Comparison of ENCODE assay signal across 8 cellular contexts in genomic region chr9:127698985-127699670, GRCh38. TPM values are rescaled to one million over a fixed set of nuclear protein-coding genes. Genes with fewer than 3 reads are reported as not detected.
DNase-seq lines count a peak whose midpoint lies in the region; ATAC-seq, FAIRE-seq and TF ChIP-seq lines count a peak whose summit lies in the region.

No MANE protein-coding gene starts in this region.

- TF ChIP-seq RAD21 in A549 (conservative IDR thresholded peaks at IDR 0.05 in 1 of 2, IDR thresholded peaks at IDR 0.05 in 1 of 2), result no peak

- 0 out of 3 replicates have a peak, but pooled peaks cover 3% of the 10 kb centered on the region for H3K4me1 ChIP-seq in A549
- peaks cover 19% of the 10 kb centered on the region for H3K4me1 ChIP-seq in psoas muscle
- H3K4me1 ChIP-seq in upper lobe of left lung, result peaks cover 0 to 12% (median 6%) of the 10 kb centered on the region in 4 donors

- intact Hi-C loops in psoas muscle (cut with DNase I), result loop anchor here in 1 of 2 donors (2.0 kb wide), 1 partner anchor 14 kb away; no protein-coding TSS in a partner anchor

- WGBS in A549 (ENCODE audit: missing lambda C conversion rate), result 22% methylated on average over 28 of the region's 41 CpGs
- 5 to 11% (median 8%) methylated on average over 41 of the region's 41 CpGs for WGBS in psoas muscle, 3 donors
- 17 to 28% methylated on average over 17 to 32 of the region's 41 CpGs for WGBS in upper lobe of left lung, 2 donors

- peak overlapping the region; percentile 73 for H3K4me2 ChIP-seq in A549

- H3K9me3 ChIP-seq in A549 (no peaks in the 10 kb centered on the region), psoas muscle (no peaks in the 10 kb centered on the region), upper lobe of left lung (no peaks in the 10 kb centered on the region)

- H3K27ac ChIP-seq in A549 (peak overlapping the region; percentile 80 to 94), psoas muscle (peak overlapping the region; percentile 88), upper lobe of left lung (peak overlapping the region; percentile 76 to 89 (median 81))

- TF ChIP-seq EP300 in A549 (IDR thresholded peaks at IDR 0.05) (no peak), upper lobe of left lung (IDR thresholded peaks at IDR 0.05) (no peak)

- peak overlapping the region; percentile 72 for H3K4me3 Mint-ChIP-seq in T-helper 2 cell treated with Interferon-gamma antibody and Interleukin-4, amounts not matched to agents 5 μg/mL and 100 μg/mL, for 36 hours

- POLR2A ChIA-PET in A549 (lab: Yijun Ruan, JAX), result no interaction called here

- H3K36me3 Mint-ChIP-seq in T-helper 2 cell treated with Interferon-gamma antibody and Interleukin-4, amounts not matched to agents 5 μg/mL and 100 μg/mL, for 36 hours (ENCODE audit: low read depth), result peaks cover 2% of the 10 kb centered on the region

- ATAC-seq in A549, result peak; percentile 99
- ATAC-seq in GM19043 (IDR thresholded peaks at IDR 0.05; ENCODE audit: low read depth, unreplicated experiment), result peak; percentile 96
- peak; percentile 95 for ATAC-seq in HG03521 (IDR thresholded peaks at IDR 0.05; ENCODE audit: unreplicated experiment)
- ATAC-seq in psoas muscle, result peak; percentile 98 to 99 (median 98)
- ATAC-seq in upper lobe of left lung (ENCODE audit: low FRiP score in 2 of 2), result peak; percentile 97 to 99

- H3K27me3 ChIP-seq in psoas muscle (ENCODE audit: insufficient read depth in 3 of 3, low read length in 2 of 3), result no peaks in the 10 kb centered on the region
- H3K27me3 ChIP-seq in upper lobe of left lung, result no peaks in the 10 kb centered on the region

- no peaks in the 10 kb centered on the region for H3K9me3 Mint-ChIP-seq in T-helper 2 cell treated with Interferon-gamma antibody and Interleukin-4, amounts not matched to agents 5 μg/mL and 100 μg/mL, for 36 hours

- peak overlapping the region; percentile 67 for H3K27ac Mint-ChIP-seq in T-helper 2 cell treated with Interferon-gamma antibody and Interleukin-4, amounts not matched to agents 5 μg/mL and 100 μg/mL, for 36 hours

- CTCF ChIA-PET in A549 (lab: Yijun Ruan, JAX), result interaction anchor here (1.1 to 1.9 kb wide), 2 partner anchors 16 to 36 kb away, joined by 4 to 8 read pairs; partner anchors contain the start of gene TOR2A

- H3K27me3 Mint-ChIP-seq in T-helper 2 cell treated with Interferon-gamma antibody and Interleukin-4, amounts not matched to agents 5 μg/mL and 100 μg/mL, for 36 hours (ENCODE audit: low read depth), result no peaks in the 10 kb centered on the region

- peak; percentile 66 for TF ChIP-seq POLR2A in A549 (IDR thresholded peaks at IDR 0.05; ENCODE audit: low read length)
- TF ChIP-seq POLR2A in upper lobe of left lung (IDR thresholded peaks at IDR 0.05), result peak in 2 of 4 donors; percentile 33 to 78

- TF ChIP-seq CTCF in A549 (IDR thresholded peaks at IDR 0.05), result no peak
- peak; percentile 26 for TF ChIP-seq CTCF in psoas muscle (IDR thresholded peaks at IDR 0.05)
- TF ChIP-seq CTCF in upper lobe of left lung (IDR thresholded peaks at IDR 0.05), result peak; percentile 15 to 81 (median 50)

- H3K36me3 ChIP-seq in psoas muscle (ENCODE audit: insufficient read depth in 1 of 2, low read depth in 1 of 2), result no peaks in the 10 kb centered on the region
- no peaks in the 10 kb centered on the region for H3K36me3 ChIP-seq in upper lobe of left lung

- FAIRE-seq in A549 (lab: Jason Lieb, UNC), result no peak

- DNase-seq in A549 (ENCODE audit: low read depth in 1 of 2, low spot score in 1 of 2) (peak; percentile 98), astrocyte of the hippocampus (ENCODE audit: low read depth, low spot score) (peak; percentile 97), hepatic stellate cell (ENCODE audit: low spot score) (peak; percentile 99), psoas muscle (peak; percentile 98 to 99), upper lobe of left lung (peak; percentile 96 to 99)
- peak; percentile 86 for DNase-seq in T-helper 2 cell treated with Interferon-gamma antibody and Interleukin-4, amounts not matched to agents 5 μg/mL and 100 μg/mL, for 36 hours (ENCODE audit: low spot score)

- H3K4me3 ChIP-seq in A549, result peak overlapping the region; percentile 39
- H3K4me3 ChIP-seq in psoas muscle, result peak overlapping the region; percentile 50
- peak overlapping the region in 3 of 4 donors; percentile 28 to 35 (median 33) for H3K4me3 ChIP-seq in upper lobe of left lung

- H3K4me1 Mint-ChIP-seq in T-helper 2 cell treated with Interferon-gamma antibody and Interleukin-4, amounts not matched to agents 5 μg/mL and 100 μg/mL, for 36 hours (ENCODE audit: low read depth), result peaks cover 10% of the 10 kb centered on the region

TF ChIP-seq in A549, 52 proteins besides CTCF, POLR2A, EP300 and RAD21 (continues in another document):
- TF ChIP-seq POLR2AphosphoS2 (conservative IDR thresholded peaks at IDR 0.05; ENCODE audit: low read length), result no peak
- TF ChIP-seq NFE2L2 (conservative IDR thresholded peaks at IDR 0.05; ENCODE audit: low read length), result no peak
- TF ChIP-seq CHD4 (IDR thresholded peaks at IDR 0.05; ENCODE audit: borderline replicate concordance), result no peak; the same call in 1 of the 2 replicates
- TF ChIP-seq BCL3 (IDR thresholded peaks at IDR 0.05), result no peak
- TF ChIP-seq CBX2 (IDR thresholded peaks at IDR 0.05; ENCODE audit: borderline replicate concordance, low read depth), result no peak
- TF ChIP-seq, protein P1, sequence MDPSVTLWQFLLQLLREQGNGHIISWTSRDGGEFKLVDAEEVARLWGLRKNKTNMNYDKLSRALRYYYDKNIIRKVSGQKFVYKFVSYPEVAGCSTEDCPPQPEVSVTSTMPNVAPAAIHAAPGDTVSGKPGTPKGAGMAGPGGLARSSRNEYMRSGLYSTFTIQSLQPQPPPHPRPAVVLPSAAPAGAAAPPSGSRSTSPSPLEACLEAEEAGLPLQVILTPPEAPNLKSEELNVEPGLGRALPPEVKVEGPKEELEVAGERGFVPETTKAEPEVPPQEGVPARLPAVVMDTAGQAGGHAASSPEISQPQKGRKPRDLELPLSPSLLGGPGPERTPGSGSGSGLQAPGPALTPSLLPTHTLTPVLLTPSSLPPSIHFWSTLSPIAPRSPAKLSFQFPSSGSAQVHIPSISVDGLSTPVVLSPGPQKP (IDR thresholded peaks at IDR 0.05; ENCODE audit: low read depth, low read length), result no peak
- TF ChIP-seq EHMT2 (IDR thresholded peaks at IDR 0.05; ENCODE audit: low read depth), result no peak
- peak in 1 of 2 experiments; percentile 78; a peak in 2 of 5 replicates for TF ChIP-seq JUN (IDR thresholded peaks at IDR 0.05)
- TF ChIP-seq JUNB (IDR thresholded peaks at IDR 0.05), result no peak
- TF ChIP-seq KDM1A (IDR thresholded peaks at IDR 0.05; ENCODE audit: low read depth), result no peak

RNA-seq across cellular contexts. Expression of gene CFAP157, which starts 7.7 kb away (rescaled TPM):
- polyA plus RNA-seq in A549 (2011; rRNA removed) (0.04 TPM in 1 of 2 replicates, not detected in the other), A549 (2017; fragmentation: RNase III; extraction: RNeasy Plus Mini Kit Qiagen cat#74134 plus additional on column Dnase treatment) (0.04 TPM in 1 of 3 replicates, not detected in the others), psoas muscle (under 1 TPM; 0.18 to 0.34 (median 0.27) TPM)
- polyA plus RNA-seq in A549 (2012; cell fraction: cytosol; rRNA removed), result 0.01 TPM in 1 of 2 replicates, not detected in the other
- 0.11 and 0.22 TPM in 2 replicates for polyA plus RNA-seq in A549 (2012; cell fraction: nucleus; rRNA removed)
- polyA minus RNA-seq in A549 (2011; rRNA and poly(A)+ RNA removed), result not detected in 2 replicates
- total RNA-seq in psoas muscle (under 1 TPM in 1 of 4 donors, not detected in 3; 0.10 TPM), upper lobe of left lung (100 to 1,000 TPM in 1 of 6 donors, 10 to 100 TPM in 4, under 1 TPM in 1; 0.77 to 125 (median 37.0) TPM)

RNA-seq across cellular contexts. Expression of gene PTRH1, which starts 16.3 kb away (rescaled TPM):
- polyA plus RNA-seq in A549 (2011; rRNA removed), result 3.5 and 5.1 TPM in 2 replicates
- 23.9 and 26.6 TPM in 2 replicates for polyA plus RNA-seq in A549 (2012; cell fraction: cytosol; rRNA removed)
- 27.1 and 29.2 TPM in 2 replicates for polyA plus RNA-seq in A549 (2012; cell fraction: nucleus; rRNA removed)
- polyA plus RNA-seq in A549 (2017; fragmentation: RNase III; extraction: RNeasy Plus Mini Kit Qiagen cat#74134 plus additional on column Dnase treatment), result 9.9 to 12.6 TPM (median 11.4 TPM) in 3 replicates
- polyA minus RNA-seq in A549 (2011; rRNA and poly(A)+ RNA removed), result 1.3 and 2.0 TPM in 2 replicates
- 10 to 100 TPM in 3 of 4 donors, 1 to 10 TPM in 1; 7.9 to 37.7 (median 13.3) TPM for total RNA-seq in psoas muscle
- 10 to 100 TPM; 21.8 to 44.6 (median 36.2) TPM for polyA plus RNA-seq in psoas muscle
- total RNA-seq in upper lobe of left lung, result 10 to 100 TPM in 5 of 6 donors, 1 to 10 TPM in 1; 7.4 to 33.5 (median 18.7) TPM

RNA-seq across cellular contexts. Expression of gene TTC16, which starts 16.8 kb away (rescaled TPM):
- polyA plus RNA-seq in A549 (2011; rRNA removed), result 0.03 TPM in 1 of 2 replicates, not detected in the other
- 0.01 and 0.04 TPM in 2 replicates for polyA plus RNA-seq in A549 (2012; cell fraction: cytosol; rRNA removed)
- polyA plus RNA-seq in A549 (2012; cell fraction: nucleus; rRNA removed), result 0.04 and 0.07 TPM in 2 replicates
- polyA plus RNA-seq in A549 (2017; fragmentation: RNase III; extraction: RNeasy Plus Mini Kit Qiagen cat#74134 plus additional on column Dnase treatment), result not detected in 3 replicates
- 0.25 TPM in 1 of 2 replicates, not detected in the other for polyA minus RNA-seq in A549 (2011; rRNA and poly(A)+ RNA removed)
- under 1 TPM in 1 of 4 donors, not detected in 3; 0.10 TPM for total RNA-seq in psoas muscle
- polyA plus RNA-seq in psoas muscle, result under 1 TPM in 2 of 3 donors, not detected in 1; 0.01 to 0.03 TPM
- 1 to 10 TPM in 5 of 6 donors, under 1 TPM in 1; 0.29 to 9.4 (median 3.1) TPM for total RNA-seq in upper lobe of left lung

RNA-seq across cellular contexts. Expression of gene TOR2A, which starts 36.0 kb away (rescaled TPM):
- polyA plus RNA-seq in A549 (2011; rRNA removed) (4.9 and 5.5 TPM in 2 replicates), A549 (2017; fragmentation: RNase III; extraction: RNeasy Plus Mini Kit Qiagen cat#74134 plus additional on column Dnase treatment) (9.4 to 9.6 TPM (median 9.5 TPM) in 3 replicates), psoas muscle (1 to 10 TPM; 4.6 to 6.9 (median 5.0) TPM)
- polyA plus RNA-seq in A549 (2012; cell fraction: cytosol; rRNA removed), result 15.0 and 22.1 TPM in 2 replicates
- 19.8 and 27.2 TPM in 2 replicates for polyA plus RNA-seq in A549 (2012; cell fraction: nucleus; rRNA removed)
- 4.1 and 5.1 TPM in 2 replicates for polyA minus RNA-seq in A549 (2011; rRNA and poly(A)+ RNA removed)
- total RNA-seq in psoas muscle (1 to 10 TPM; 2.8 to 6.7 (median 4.0) TPM), upper lobe of left lung (10 to 100 TPM; 11.4 to 27.2 (median 21.0) TPM)

Comparison
In these comparisons a context has a peak if more than half of its experiments do, and no peak if none do; other contexts are left out.
1. Peak in every context shown above with its lines: DNase-seq, ATAC-seq, H3K4me3 ChIP-seq and H3K27ac ChIP-seq.